18 cellular contexts compared by ENCODE assay signal in the genomic region with DNA sequence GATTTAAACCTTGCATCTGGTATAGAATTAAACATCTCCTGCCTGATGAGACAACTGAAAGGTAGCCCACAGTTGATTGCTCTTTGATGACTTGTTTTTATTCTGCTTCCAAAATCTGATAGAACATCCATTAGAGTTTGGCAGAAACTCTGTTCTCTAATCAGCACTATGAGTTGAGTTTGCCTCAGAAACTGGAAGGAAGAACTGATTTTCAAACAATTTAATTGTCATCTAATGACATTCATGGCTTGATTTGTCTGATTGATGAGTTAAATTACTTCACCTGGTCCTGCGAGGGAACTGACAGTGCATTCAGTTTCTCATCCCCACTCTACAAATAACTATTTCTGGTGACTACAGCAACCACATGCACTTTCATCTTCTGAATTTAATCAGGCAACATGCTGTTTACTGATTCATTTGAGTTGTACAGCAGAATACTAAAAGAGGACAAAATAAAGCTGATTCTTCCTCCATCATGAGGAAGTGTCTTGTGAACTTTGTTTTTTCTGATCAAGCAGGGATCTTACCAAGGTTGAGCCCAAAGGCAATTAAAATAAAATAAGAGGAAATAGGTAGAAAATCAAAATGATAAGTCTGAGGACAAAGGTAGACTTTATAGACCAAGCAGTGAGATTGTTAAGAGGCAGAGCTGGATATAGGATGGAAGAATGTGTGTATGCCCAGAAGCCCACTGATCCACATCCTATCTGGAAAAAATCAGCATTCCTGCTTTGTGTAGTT.
DNase-seq lines count a peak whose midpoint lies in the region; ATAC-seq and TF ChIP-seq lines count a peak whose summit lies in the region.
"Had no signal": no experiment of that assay in that cellular context is flagged by ENCODE, and none has a peak within 500 bp of the region (broad histone marks: within the 10 kb centered on the region; RNA-seq: fewer than 3 reads in every experiment).

No MANE protein-coding gene starts in this region.

- DNase-seq in GM10248 (ENCODE audit: extremely low spot score) (peak; percentile 18), OCI-M2 (lab: John Stamatoyannopoulos, UW; ENCODE audit: unreplicated experiment) (no peak), activated T-cell treated with anti-CD3 and anti-CD28 coated beads for 4 hours (no peak), NCI-H2196 (lab: John Stamatoyannopoulos, UW; ENCODE audit: unreplicated experiment) (no peak)
- DNase-seq in activated effector memory CD4-positive, alpha-beta T cell treated with Interleukin-2 at 50 U/mL for 16 hours = no peak
- DNase-seq: 8988T; activated CD4-positive, alpha-beta memory T cell treated with anti-CD3 and anti-CD28 coated beads, Interleukin-2, amount 10 ng/mL, durations not matched to agents 7 days and 5 days; activated naive CD8-positive, alpha-beta T cell treated with anti-CD3 and anti-CD28 coated beads, Interleukin-2, amount 10 ng/mL, durations not matched to agents 7 days and 5 days; activated T-cell treated with anti-CD3 and anti-CD28 coated beads, Interleukin-2, amount 50 U/mL, for 48 hours; erythroblast; natural killer cell; NCI-H2081; NCI-H526 had no signal

- CTCF ChIA-PET in GM10248 (lab: Yijun Ruan, JAX) = interaction anchor here (1.4 kb wide), 1 partner anchor 19 kb away, joined by 4 read pairs; no protein-coding TSS in a partner anchor

- peak; percentile 52 for ATAC-seq in GM19328 (IDR thresholded peaks at IDR 0.05; ENCODE audit: unreplicated experiment)
- ATAC-seq in HG02610 (IDR thresholded peaks at IDR 0.05; ENCODE audit: unreplicated experiment) = peak; percentile 77
- ATAC-seq in HG03469 (IDR thresholded peaks at IDR 0.05; ENCODE audit: unreplicated experiment) = peak; percentile 64
- ATAC-seq: natural killer cell; Panc1; stimulated activated memory B cell treated with anti-CD40 and anti-IgM and Interleukin-4, amounts not matched to agents 10 μg/mL and 1 μg/mL and 100 μg/mL, for 72 hours had no signal

- TF ChIP-seq CTCF in GM10248 (IDR thresholded peaks at IDR 0.05; ENCODE audit: control extremely low read depth, extremely low read depth, low read depth, missing control alignments) = no peak

- POLR2A ChIA-PET in GM10248 (lab: Yijun Ruan, JAX) = no interaction called here
